In genomic region chr18:50586710-50587109, GRCh38 we compare ENCODE assay signal across 17 cellular contexts. TPM values are rescaled to one million over a fixed set of nuclear protein-coding genes. Genes with fewer than 3 reads are reported as not detected.
A peak's percentile ranks its signal among the peaks of the same experiment; 100 is the strongest.
DNase-seq lines count a peak whose midpoint lies in the region; ATAC-seq, FAIRE-seq and TF ChIP-seq lines count a peak whose summit lies in the region.
"Had no signal": no experiment of that assay in that cellular context is flagged by ENCODE, and none has a peak within 500 bp of the region (broad histone marks: within the 10 kb centered on the region; RNA-seq: fewer than 3 reads in every experiment).

No MANE protein-coding gene starts in this region.

- no peak for FAIRE-seq in HepG2 (lab: Jason Lieb, UNC)
- FAIRE-seq: keratinocyte had no signal

- no TSS peak for BruUV-seq in HepG2 (replicated peaks; lab: Mats Ljungman, UMichigan)

- H3K36me3 ChIP-seq in WERI-Rb-1 (no peaks in the 10 kb centered on the region), HepG2 (replicated peaks in 1 of 2; ENCODE audit: control insufficient read depth in 1 of 2, insufficient read depth in 2 of 2, low read length in 2 of 2) (no peaks in the 10 kb centered on the region)
- H3K36me3 ChIP-seq: BE2C, thyroid gland had no signal

- no peaks in the 10 kb centered on the region for H3K79me2 ChIP-seq in HepG2 (ENCODE audit: insufficient read depth, low read length)

- H3K27ac ChIP-seq in WERI-Rb-1 (no peak overlapping the region), HepG2 (ENCODE audit: extremely low read length, insufficient read depth, low read length) (no peak overlapping the region), coronary artery (no peak overlapping the region)
- H3K27ac ChIP-seq: thyroid gland had no signal

- no peaks in the 10 kb centered on the region for H3K27me3 ChIP-seq in WERI-Rb-1 (ENCODE audit: insufficient read depth, low read depth, severe bottlenecking)
- no peaks in the 10 kb centered on the region for H3K27me3 ChIP-seq in HepG2 (ENCODE audit: control insufficient read depth in 1 of 2, insufficient read depth in 2 of 2, low read length in 2 of 2)
- H3K27me3 ChIP-seq: BE2C, thyroid gland had no signal

- DNase-seq in DMS53 (lab: John Stamatoyannopoulos, UW): peak; percentile 37
- peak; percentile 5 for DNase-seq in KBM-7
- DNase-seq in WERI-Rb-1: no peak
- DNase-seq in HepG2 (ENCODE audit: low spot score): no peak
- DNase-seq in coronary artery (ENCODE audit: low spot score): no peak
- DNase-seq in NCI-H2029 (lab: John Stamatoyannopoulos, UW): no peak
- no peak for DNase-seq in NCI-H510A (lab: John Stamatoyannopoulos, UW)
- DNase-seq: activated gamma-delta T cell; BE2C; effector CD8-positive, alpha-beta T cell; NCI-H1694; NCI-H524 treated with DMSO at 0.1 percent for 48 hours; stimulated activated CD8-positive, alpha-beta memory T cell treated with anti-CD3 and anti-CD28 coated beads, Interleukin-4, amount 100 ng/mL, for 48 hours; thyroid gland had no signal

- H3K9ac ChIP-seq in HepG2 (ENCODE audit: insufficient read depth, low read depth, low read length): no peak overlapping the region

- no peak for TF ChIP-seq RAD21 in HepG2 (CRISPR knock-in tag; IDR thresholded peaks at IDR 0.05)

- H3K4me3 ChIP-seq in WERI-Rb-1 (ENCODE audit: low read depth, low read length): no peak overlapping the region
- H3K4me3 ChIP-seq in HepG2 (replicated peaks in 1 of 3; ENCODE audit: insufficient read depth in 1 of 3, low read depth in 2 of 3, low read length in 3 of 3): no peak overlapping the region
- H3K4me3 ChIP-seq in coronary artery: no peak overlapping the region
- H3K4me3 ChIP-seq: thyroid gland had no signal

- intact Hi-C loops in HepG2 (cut with micrococcal nuclease; ENCODE audit: unreplicated experiment): loop anchor here (5.0 kb wide), 1 partner anchor 79 kb away; no protein-coding TSS in a partner anchor

- ATAC-seq in HepG2 (no peak), HG02588 (IDR thresholded peaks at IDR 0.05; ENCODE audit: unreplicated experiment) (no peak)

- H4K20me1 ChIP-seq in HepG2 (ENCODE audit: insufficient read depth, low read length): no peaks in the 10 kb centered on the region

- H3K4me1 ChIP-seq in HepG2 (ENCODE audit: insufficient read depth, low read length): no peaks in the 10 kb centered on the region
- H3K4me1 ChIP-seq: BE2C had no signal

- no peak overlapping the region for H2AFZ ChIP-seq in HepG2 (ENCODE audit: low read length)

- CTCF ChIA-PET in HepG2 (lab: Yijun Ruan, JAX; ENCODE audit: low intra/inter-chr PET ratio, low total read pairs): interaction anchor here (1.3 kb wide), 1 partner anchor 80 kb away, joined by 3 read pairs; no protein-coding TSS in a partner anchor

- H3K4me2 ChIP-seq in HepG2 (ENCODE audit: low read depth, low read length): no peak overlapping the region

- TF ChIP-seq EP300 in HepG2 (IDR thresholded peaks at IDR 0.05; ENCODE audit: low read depth in 2 of 2, low read length in 2 of 2) (no peak), HepG2 (CRISPR knock-in tag; IDR thresholded peaks at IDR 0.05; ENCODE audit: borderline replicate concordance) (no peak)

- in situ Hi-C loops in KBM-7 (cut with MboI; ENCODE audit: low pct_unique_long_range_greater_than_20kb, low sequenced_read_pairs): no loop called here
- in situ Hi-C loops in HepG2 (cut with HindIII; ENCODE audit: extremely low pct_ligation_motif_present, low pct_unique_long_range_greater_than_20kb): no loop called here

- POLR2A ChIA-PET in HepG2 (lab: Yijun Ruan, JAX): no interaction called here

- TF ChIP-seq POLR2A in HepG2 (IDR thresholded peaks at IDR 0.05; ENCODE audit: insufficient read depth in 1 of 2, low read depth in 2 of 2, low read length in 2 of 2): no peak

- H3K9me3 ChIP-seq in WERI-Rb-1 (ENCODE audit: severe bottlenecking): peaks cover 8% of the 10 kb centered on the region
- H3K9me3 ChIP-seq in HepG2 (ENCODE audit: low read length): no peaks in the 10 kb centered on the region; the same call in 1 of the 2 replicates
- H3K9me3 ChIP-seq: BE2C, thyroid gland had no signal

- TF ChIP-seq CTCF in WERI-Rb-1 (IDR thresholded peaks at IDR 0.05; ENCODE audit: low read depth, low read length): 0 out of 2 replicates have a peak, but pooled peaks have one; percentile 1
- 0 out of 2 replicates have a peak, but pooled peaks have one; percentile 5 for TF ChIP-seq CTCF in HepG2 (CRISPR knock-in tag; IDR thresholded peaks at IDR 0.05)
- TF ChIP-seq CTCF in coronary artery (IDR thresholded peaks at IDR 0.05): no peak

TF ChIP-seq in HepG2, 621 proteins besides CTCF, POLR2A, EP300 and RAD21:
- peak; percentile 17; the same call in 1 of the 2 replicates for TF ChIP-seq STAG1 (CRISPR knock-in tag; IDR thresholded peaks at IDR 0.05)
- TF ChIP-seq SMC3 (IDR thresholded peaks at IDR 0.05; ENCODE audit: low read length): no peak
- no peak for TF ChIP-seq TMF1 (CRISPR knock-in tag; IDR thresholded peaks at IDR 0.05; ENCODE audit: low read depth)
TF ChIP-seq in HepG2: peak in this region for 1.

RNA-seq across cellular contexts. Expression of gene MAPK4, which starts 26.8 kb away (rescaled TPM):
- total RNA-seq in HepG2 (2016; rRNA removed; fragmentation: Illumina TruSeq; extraction: Trizol): not detected in 2 replicates
- total RNA-seq in HepG2 (2016; cell fraction: cytosol; rRNA removed; fragmentation: Illumina TruSeq; extraction: Trizol; ENCODE audit: low read depth): not detected in 2 replicates
- not detected in 2 replicates for total RNA-seq in HepG2 (2016; cell fraction: insoluble cytoplasmic fraction; rRNA removed; fragmentation: Illumina TruSeq; extraction: Trizol)
- not detected in 2 replicates for total RNA-seq in HepG2 (2016; cell fraction: membrane; rRNA removed; fragmentation: Illumina TruSeq; extraction: Trizol)
- total RNA-seq in HepG2 (2016; cell fraction: nucleus; rRNA removed; fragmentation: Illumina TruSeq; extraction: Trizol): not detected in 2 replicates
- polyA plus RNA-seq in HepG2 (2011; rRNA removed): 0.01 TPM in 1 of 2 replicates, not detected in the other
- not detected in 2 replicates for polyA plus RNA-seq in HepG2 (2011; cell fraction: cytosol; rRNA removed)
- not detected in 2 replicates for polyA plus RNA-seq in HepG2 (2011; cell fraction: nucleus; rRNA removed)
- not detected in 2 replicates for polyA plus RNA-seq in HepG2 (2012)
- not detected in 2 replicates for polyA plus RNA-seq in HepG2 (2016; cell fraction: cytosol; fragmentation: Illumina TruSeq; extraction: Trizol; ENCODE audit: low read depth)
- not detected in 2 replicates for polyA plus RNA-seq in HepG2 (2016; cell fraction: insoluble cytoplasmic fraction; fragmentation: Illumina TruSeq; extraction: Trizol; ENCODE audit: low read depth)
- not detected in 2 replicates for polyA plus RNA-seq in HepG2 (2016; cell fraction: membrane; fragmentation: Illumina TruSeq; extraction: Trizol; ENCODE audit: low read depth)
- polyA plus RNA-seq in HepG2 (2016; cell fraction: nucleus; fragmentation: Illumina TruSeq; extraction: Trizol; ENCODE audit: insufficient read depth, low read depth): not detected in 2 replicates
- 8.9 TPM in 1 of 2 replicates, not detected in the other for polyA minus RNA-seq in HepG2 (2011; rRNA and poly(A)+ RNA removed; ENCODE audit: low replicate concordance)
- not detected in 2 replicates for polyA minus RNA-seq in HepG2 (2011; cell fraction: cytosol; rRNA and poly(A)+ RNA removed)
- not detected in 2 replicates for polyA minus RNA-seq in HepG2 (2011; cell fraction: nucleus; rRNA and poly(A)+ RNA removed)
- total RNA-seq: activated CD8-positive, alpha-beta memory T cell treated with anti-CD3 and anti-CD28 coated beads for 36 hours had no signal
- polyA plus RNA-seq: keratinocyte had no signal

Comparison
In these comparisons a context has a peak if more than half of its experiments do, and no peak if none do; other contexts are left out.
1. DNase-seq: peak in DMS53 (single experiment) and KBM-7 (single experiment); none in WERI-Rb-1 (single experiment), HepG2 (single experiment), coronary artery (single experiment), NCI-H2029 (single experiment) and NCI-H510A (single experiment).